Comparison of ENCODE assay signal across 8 cellular contexts in genomic region chr14:59464651-59465569, GRCh38. TPM values are rescaled to one million over a fixed set of nuclear protein-coding genes. Genes with fewer than 3 reads are reported as not detected.
DNase-seq lines count a peak whose midpoint lies in the region; ATAC-seq lines count a peak whose summit lies in the region.

Gene GPR135, minus strand, starts transcription at chr14:59465380. Its CDS starts 154 bp downstream, at chr14:59465226.

- H4K20me1 ChIP-seq in BLaER1 = peaks cover 38% of the 10 kb centered on the region

- H3K4me3 ChIP-seq in BLaER1 (peak within 1 kb of the TSS; percentile 70), iPS-11a (ENCODE audit: low read depth, low read length) (peak within 1 kb of the TSS; percentile 52)

- H3K4me3 Mint-ChIP-seq in T-helper 17 cell = peak within 1 kb of the TSS; percentile 93

- H3K36me3 ChIP-seq in BLaER1 = peaks cover 8% of the 10 kb centered on the region; the same call in 1 of the 2 replicates

- peak; percentile 31 to 50 (median 44) for DNase-seq in T-helper 17 cell
- DNase-seq in astrocyte of the hippocampus (ENCODE audit: low read depth, low spot score) = peak; percentile 88
- peak; percentile 80 for DNase-seq in sciatic nerve (ENCODE audit: low spot score)
- DNase-seq in NOMO-1 treated with dmso at 0.1 percent for 144 hours (lab: John Stamatoyannopoulos, UW; ENCODE audit: unreplicated experiment) = no peak

- H3K9me3 ChIP-seq in BLaER1 = no peaks in the 10 kb centered on the region
- no peaks in the 10 kb centered on the region for H3K9me3 ChIP-seq in T-helper 17 cell (ENCODE audit: control insufficient read depth, low read length, poor library complexity, severe bottlenecking)

- H3K27ac Mint-ChIP-seq in T-helper 17 cell = peak within 1 kb of the TSS; percentile 79

- peaks cover 40% of the 10 kb centered on the region for H3K27me3 ChIP-seq in BLaER1

- peaks cover 11% of the 10 kb centered on the region for H3K4me1 Mint-ChIP-seq in T-helper 17 cell

- H3K36me3 Mint-ChIP-seq in T-helper 17 cell (ENCODE audit: low read depth) = peaks cover 2% of the 10 kb centered on the region

- no peak within 1 kb of the TSS for H3K27ac ChIP-seq in BLaER1

- ATAC-seq in GM19351 (IDR thresholded peaks at IDR 0.05; ENCODE audit: unreplicated experiment) (peak; percentile 63), HG03460 (IDR thresholded peaks at IDR 0.05; ENCODE audit: unreplicated experiment) (peak; percentile 54), T-helper 17 cell (peak; percentile 75), sciatic nerve (peak; percentile 82)

- intact Hi-C loops in sciatic nerve (cut with DNase I) = no loop called here

- H3K4me1 ChIP-seq in BLaER1 = peaks cover 16% of the 10 kb centered on the region

- H3K27me3 Mint-ChIP-seq in T-helper 17 cell = peaks cover under 1% of the 10 kb centered on the region

- H3K4me2 ChIP-seq in BLaER1 = peak within 1 kb of the TSS; percentile 92

- peak within 1 kb of the TSS; percentile 30 for H3K9ac ChIP-seq in BLaER1

RNA-seq across cellular contexts. Expression of gene GPR135, which starts in this region (rescaled TPM):
- total RNA-seq in T-helper 17 cell = 1 to 10 TPM; 1.7 to 2.8 TPM
- total RNA-seq in sciatic nerve = 6.8 TPM
